In genomic region chr15:95668201-95668600, GRCh38 we compare ENCODE assay signal across 18 cellular contexts.
DNase-seq lines count a peak whose midpoint lies in the region; ATAC-seq and TF ChIP-seq lines count a peak whose summit lies in the region.
"Had no signal": no experiment of that assay in that cellular context is flagged by ENCODE, and none has a peak within 500 bp of the region (broad histone marks: within the 10 kb centered on the region; RNA-seq: fewer than 3 reads in every experiment).

No MANE protein-coding gene starts in this region.

- peaks cover 0 to 10% (median 0%) of the 10 kb centered on the region in 12 donors for H3K4me1 ChIP-seq in heart left ventricle
- H3K4me1 ChIP-seq in tibial nerve: peaks cover 0 to 49% (median 7%) of the 10 kb centered on the region in 4 donors
- H3K4me1 ChIP-seq: Caco-2 had no signal

- H3K4me3 Mint-ChIP-seq in nephron progenitor cell: peak overlapping the region; percentile 71
- H3K4me3 Mint-ChIP-seq: CD14-positive monocyte had no signal

- TF ChIP-seq CTCF in heart left ventricle (IDR thresholded peaks at IDR 0.05): no peak
- TF ChIP-seq CTCF in nephron progenitor cell (IDR thresholded peaks at IDR 0.05): no peak
- TF ChIP-seq CTCF in tibial nerve (IDR thresholded peaks at IDR 0.05): no peak

- ATAC-seq in heart left ventricle (no peak), Right ventricle myocardium superior (ENCODE audit: poor library complexity) (no peak), SK-N-SH treated with all-trans-retinoic acid at 6 μM for 48 hours (peak; percentile 28; the same call in 2 of the 3 replicates)
- ATAC-seq: HCT116, K562, Panc1 had no signal

- whole genome bisulfite sequencing in heart left ventricle, 4 donors: 56 to 70% (median 61%) methylated on average over 7 of the region's 7 CpGs
- WGBS in tibial nerve, 2 donors: 38 to 46% methylated on average over 7 of the region's 7 CpGs

- H3K4me3 ChIP-seq in heart left ventricle (no peak overlapping the region), tibial nerve (peak overlapping the region in 2 of 4 donors; percentile 0 to 17)
- H3K4me3 ChIP-seq: K562 had no signal

- no peaks in the 10 kb centered on the region for H3K36me3 ChIP-seq in heart left ventricle
- no peaks in the 10 kb centered on the region for H3K36me3 ChIP-seq in tibial nerve

- H3K9me3 ChIP-seq in heart left ventricle: no peaks in the 10 kb centered on the region
- H3K9me3 ChIP-seq in tibial nerve: no peaks in the 10 kb centered on the region
- H3K9me3 ChIP-seq: Caco-2 had no signal

- no peaks in the 10 kb centered on the region for H3K27me3 Mint-ChIP-seq in nephron progenitor cell (ENCODE audit: low read depth, poor library complexity)

- no peaks in the 10 kb centered on the region for H3K36me3 Mint-ChIP-seq in nephron progenitor cell (ENCODE audit: low read depth)
- H3K36me3 Mint-ChIP-seq: CD14-positive monocyte had no signal

- DNase-seq in heart left ventricle (no peak), Right ventricle myocardium superior (no peak), nephron progenitor cell (peak; percentile 38), tibial nerve (ENCODE audit: low spot score in 2 of 2) (no peak), cerebellar cortex (ENCODE audit: low spot score) (no peak), SIG-M5 treated with dmso at 0.1 percent for 504 hours (lab: John Stamatoyannopoulos, UW; ENCODE audit: unreplicated experiment) (no peak), EL (no peak)
- DNase-seq: Caco-2, NCI-H1092 treated with DMSO at 0.1 percent for 48 hours, NCI-H1694, NCI-H446, SHP77 had no signal

- intact Hi-C loops in heart left ventricle (cut with DNase I) (loop anchor here in 1 of 10 donors (10.0 kb wide), 1 partner anchor 177 kb away; no protein-coding TSS in a partner anchor), Right ventricle myocardium superior (cut with DNase I) (no loop called here)

- H3K27ac ChIP-seq in heart left ventricle (peak overlapping the region in 7 of 12 donors; percentile 4 to 79 (median 46)), tibial nerve (peak overlapping the region in 3 of 4 donors; percentile 36 to 78 (median 75))
- H3K27ac ChIP-seq: HL-60 had no signal

- TF ChIP-seq POLR2A in heart left ventricle (IDR thresholded peaks at IDR 0.05) (no peak), tibial nerve (IDR thresholded peaks at IDR 0.05) (no peak)

- H3K4me1 Mint-ChIP-seq in nephron progenitor cell: peaks cover 82% of the 10 kb centered on the region
- H3K4me1 Mint-ChIP-seq: CD14-positive monocyte had no signal

- no peaks in the 10 kb centered on the region for H3K9me3 Mint-ChIP-seq in nephron progenitor cell

- H3K27me3 ChIP-seq in heart left ventricle (no peaks in the 10 kb centered on the region), tibial nerve (no peaks in the 10 kb centered on the region)

- H3K27ac Mint-ChIP-seq in nephron progenitor cell: peak overlapping the region; percentile 98
- H3K27ac Mint-ChIP-seq: CD14-positive monocyte had no signal

- TF ChIP-seq EP300 in tibial nerve (IDR thresholded peaks at IDR 0.05): no peak

TF ChIP-seq in SK-N-SH treated with all-trans-retinoic acid at 6 μM for 48 hours, 23 proteins besides CTCF, POLR2A, EP300 and RAD21:
- TF ChIP-seq PPARA (CRISPR knock-in tag; IDR thresholded peaks at IDR 0.05; ENCODE audit: borderline replicate concordance) (no peak), CREB5 (CRISPR knock-in tag; IDR thresholded peaks at IDR 0.05; ENCODE audit: low read depth) (no peak), ZNF70 (CRISPR knock-in tag; IDR thresholded peaks at IDR 0.05) (no peak), SNAI2 (CRISPR knock-in tag; IDR thresholded peaks at IDR 0.05) (no peak), PATZ1 (CRISPR knock-in tag; IDR thresholded peaks at IDR 0.05; ENCODE audit: borderline replicate concordance) (no peak), OSR1 (CRISPR knock-in tag; IDR thresholded peaks at IDR 0.05) (no peak), ZNF8 (CRISPR knock-in tag; IDR thresholded peaks at IDR 0.05) (no peak), ZFP3 (CRISPR knock-in tag; IDR thresholded peaks at IDR 0.05) (no peak)
TF ChIP-seq in SK-N-SH treated with all-trans-retinoic acid at 6 μM for 48 hours: peak in this region for 0.
